In genomic region chr12:111384596-111384995, GRCh38 we compare ENCODE assay signal across 23 cellular contexts.
"Had no signal": no experiment of that assay in that cellular context is flagged by ENCODE, and none has a peak within 500 bp of the region (broad histone marks: within the 10 kb centered on the region; RNA-seq: fewer than 3 reads in every experiment).

No MANE protein-coding gene starts in this region.

- DNase-seq: cortex of kidney; dorsolateral prefrontal cortex; effector CD8-positive, alpha-beta T cell; gastrocnemius medialis; islet precursor cell; left ventricle myocardium superior; mesenchymal stem cell; midbrain; naive B cell; occipital lobe; pancreas; retina; right lobe of liver; spleen; stimulated activated CD4-positive, alpha-beta T cell treated with anti-CD3 and anti-CD28 coated beads, Interleukin-15, amount 100 ng/mL, for 24 hours; stimulated activated CD4-positive, alpha-beta T cell treated with anti-CD3 and anti-CD28 coated beads, Interleukin-1b, Interleukin-23, amount 100 ng/mL, for 48 hours; stimulated activated CD4-positive, alpha-beta T cell treated with anti-CD3 and anti-CD28 coated beads, Interleukin-4, amount 100 ng/mL, for 4 hours; stimulated activated naive B cell treated with anti-CD40 and anti-IgM and Interleukin-4, amounts not matched to agents 10 μg/mL and 1 μg/mL and 100 μg/mL, for 72 hours; stimulated activated naive CD8-positive, alpha-beta T cell treated with anti-CD3 and anti-CD28 coated beads, Interleukin-15, amount 100 ng/mL, for 72 hours; testis; transverse colon had no signal

- H3K27me3 ChIP-seq: dorsolateral prefrontal cortex, esophagus muscularis mucosa, gastrocnemius medialis, pancreas, right lobe of liver, spleen, testis, transverse colon had no signal

- H3K4me3 ChIP-seq: dorsolateral prefrontal cortex, esophagus muscularis mucosa, gastrocnemius medialis, lung, pancreas, right lobe of liver, spleen, testis, transverse colon had no signal

- H3K27ac ChIP-seq: dorsolateral prefrontal cortex, esophagus muscularis mucosa, gastrocnemius medialis, pancreas, right lobe of liver, spleen, testis, transverse colon had no signal

- H3K36me3 ChIP-seq: esophagus muscularis mucosa, gastrocnemius medialis, pancreas, right lobe of liver, spleen, transverse colon had no signal

- ATAC-seq: gastrocnemius medialis; left ventricle myocardium superior; pancreas; right lobe of liver; stimulated activated naive B cell treated with anti-CD40 and anti-IgM and Interleukin-4, amounts not matched to agents 10 μg/mL and 1 μg/mL and 100 μg/mL, for 72 hours; stimulated activated naive CD8-positive, alpha-beta T cell treated with anti-CD3 and anti-CD28 coated beads, Interleukin-15, amount 100 ng/mL, for 72 hours had no signal

- H3K4me1 ChIP-seq: esophagus muscularis mucosa, gastrocnemius medialis, pancreas, right lobe of liver, testis, transverse colon had no signal

- H3K9me3 ChIP-seq: esophagus muscularis mucosa, gastrocnemius medialis, pancreas, right lobe of liver, spleen, testis, transverse colon had no signal
